Comparison of ENCODE assay signal across 25 cellular contexts in genomic region chr16:2986623-2987188, GRCh38. TPM values are rescaled to one million over a fixed set of nuclear protein-coding genes. Genes with fewer than 3 reads are reported as not detected.
"Had no signal": no experiment of that assay in that cellular context is flagged by ENCODE, and none has a peak within 500 bp of the region (broad histone marks: within the 10 kb centered on the region; RNA-seq: fewer than 3 reads in every experiment).

No MANE protein-coding gene starts in this region.

- H3K9me3 ChIP-seq: Peyer's patch had no signal

- H3K27me3 Mint-ChIP-seq: activated naive CD8-positive, alpha-beta T cell treated with anti-CD3 and anti-CD28 coated beads, Interleukin-2, amount 50 U/mL, for 24 hours had no signal

- FAIRE-seq: astrocyte had no signal

- H3K36me3 Mint-ChIP-seq: activated naive CD4-positive, alpha-beta T cell treated with anti-CD3 and anti-CD28 coated beads, Interleukin-2, amount 50 U/mL, for 72 hours had no signal

- H3K36me3 ChIP-seq: brain microvascular endothelial cell, cardiac muscle cell, Peyer's patch had no signal

- H3K27ac ChIP-seq: brain microvascular endothelial cell, KMS-11, Peyer's patch had no signal

- H3K4me3 ChIP-seq: cardiac muscle cell, Peyer's patch had no signal

- ATAC-seq: activated CD4-positive, CD25-positive, alpha-beta regulatory T cell treated with anti-CD3 and anti-CD28 coated beads, Interleukin-2, amount 50 U/mL, for 24 hours; activated naive CD4-positive, alpha-beta T cell treated with anti-CD3 and anti-CD28 coated beads, Interleukin-2, amount 50 U/mL, for 72 hours; activated naive CD8-positive, alpha-beta T cell treated with anti-CD3 and anti-CD28 coated beads, Interleukin-2, amount 50 U/mL, for 24 hours; activated T-cell treated with anti-CD3 and anti-CD28 coated beads, Interleukin-2, amount 50 U/mL, for 4 hours had no signal

- H3K9me3 Mint-ChIP-seq: activated naive CD4-positive, alpha-beta T cell treated with anti-CD3 and anti-CD28 coated beads, Interleukin-2, amount 50 U/mL, for 72 hours; activated naive CD8-positive, alpha-beta T cell treated with anti-CD3 and anti-CD28 coated beads, Interleukin-2, amount 50 U/mL, for 24 hours; activated T-cell treated with anti-CD3 and anti-CD28 coated beads, Interleukin-2, amount 50 U/mL, for 4 hours; T-helper 1 cell treated with Interleukin-12 subunit alpha and Interleukin-12 subunit beta and Interleukin-4 antibody, amounts not matched to agents 30 μg/mL and 1 μg/mL, for 36 hours had no signal

- H3K4me3 Mint-ChIP-seq: activated naive CD8-positive, alpha-beta T cell treated with anti-CD3 and anti-CD28 coated beads, Interleukin-2, amount 50 U/mL, for 24 hours; activated T-cell treated with anti-CD3 and anti-CD28 coated beads, Interleukin-2, amount 50 U/mL, for 4 hours; T-helper 1 cell treated with Interleukin-12 subunit alpha and Interleukin-12 subunit beta and Interleukin-4 antibody, amounts not matched to agents 30 μg/mL and 1 μg/mL, for 36 hours had no signal

- H3K9ac ChIP-seq: KMS-11 had no signal

- H3K4me2 ChIP-seq: KMS-11 had no signal

- DNase-seq: activated CD4-positive, alpha-beta T cell treated with anti-CD3 and anti-CD28 coated beads for 48 hours; activated CD4-positive, alpha-beta T cell treated with anti-CD3 and anti-CD28 coated beads, Interleukin-2, amount 50 U/mL, for 48 hours; activated CD8-positive, alpha-beta memory T cell treated with anti-CD3 and anti-CD28 coated beads for 24 hours; activated effector memory CD4-positive, alpha-beta T cell treated with anti-CD3 and anti-CD28 coated beads, Interleukin-2, amount 50 U/mL, for 16 hours; activated naive CD4-positive, alpha-beta T cell treated with Interleukin-2 at 50 U/mL for 16 hours; activated naive CD8-positive, alpha-beta T cell treated with anti-CD3 and anti-CD28 coated beads, Interleukin-2, amount 50 U/mL, for 24 hours; activated T-cell treated with anti-CD3 and anti-CD28 coated beads, Interleukin-2, amount 50 U/mL, for 4 hours; amniotic stem cell; brain microvascular endothelial cell; NCI-H1105; NCI-H1436; NCI-H2029 treated with DMSO at 0.1 percent for 48 hours; NCI-H345; NCI-H510A; NCI-H526 treated with DMSO at 0.1 percent for 48 hours; NK-92 treated with Interleukin-12 subunit alpha and Interleukin-12 subunit beta, amount 100 ng/mL, for 24 hours; Peyer's patch had no signal

- H3K27ac Mint-ChIP-seq: activated naive CD4-positive, alpha-beta T cell treated with anti-CD3 and anti-CD28 coated beads, Interleukin-2, amount 50 U/mL, for 72 hours; activated naive CD8-positive, alpha-beta T cell treated with anti-CD3 and anti-CD28 coated beads, Interleukin-2, amount 50 U/mL, for 24 hours; T-helper 1 cell treated with Interleukin-12 subunit alpha and Interleukin-12 subunit beta and Interleukin-4 antibody, amounts not matched to agents 30 μg/mL and 1 μg/mL, for 36 hours had no signal

- H3K27me3 ChIP-seq: cardiac muscle cell, Peyer's patch had no signal

RNA-seq across cellular contexts. Expression of gene KREMEN2, which starts 22.6 kb away (rescaled TPM):
- total RNA-seq: activated naive CD4-positive, alpha-beta T cell treated with anti-CD3 and anti-CD28 coated beads, Interleukin-2, amount 50 U/mL, for 72 hours had no signal

RNA-seq across cellular contexts. Expression of gene CLDN9, which starts 26.0 kb away (rescaled TPM):
- total RNA-seq: activated T-cell treated with anti-CD3 and anti-CD28 coated beads, Interleukin-2, amount 50 U/mL, for 4 hours; SK-MEL-5 had no signal

RNA-seq across cellular contexts. Expression of gene CLDN6, which starts 31.3 kb away (rescaled TPM):
- total RNA-seq: activated naive CD4-positive, alpha-beta T cell treated with anti-CD3 and anti-CD28 coated beads, Interleukin-2, amount 50 U/mL, for 72 hours; MCF 10A; Peyer's patch; SK-MEL-5 had no signal
